ENCODE assay signal across 8 cellular contexts in genomic region chr12:14618990-14619389, GRCh38. TPM values are rescaled to one million over a fixed set of nuclear protein-coding genes. Genes with fewer than 3 reads are reported as not detected.
DNase-seq lines count a peak whose midpoint lies in the region; ATAC-seq and TF ChIP-seq lines count a peak whose summit lies in the region.

No MANE protein-coding gene starts in this region.

- DNase-seq in D341Med (ENCODE audit: low spot score) (peak; percentile 41), KBM-7 (peak; percentile 39), brain microvascular endothelial cell (peak; percentile 22), mucosa of descending colon (peak in 1 of 3 donors; percentile 43), islet precursor cell (no peak)

- H3K4me3 ChIP-seq in brain microvascular endothelial cell (ENCODE audit: low read depth, low read length) (no peak overlapping the region), mucosa of descending colon (no peak overlapping the region)

- no peaks in the 10 kb centered on the region for H3K27me3 ChIP-seq in brain microvascular endothelial cell (replicated peaks)

- no peaks in the 10 kb centered on the region for H3K9me3 ChIP-seq in mucosa of descending colon

- H3K36me3 ChIP-seq in brain microvascular endothelial cell (replicated peaks), result no peaks in the 10 kb centered on the region
- no peaks in the 10 kb centered on the region for H3K36me3 ChIP-seq in mucosa of descending colon (ENCODE audit: low read depth)

- intact Hi-C loops in mucosa of descending colon (cut with DNase I, micrococcal nuclease), result loop anchor here (10.0 kb wide), 2 partner anchors 104 to 384 kb away; no protein-coding TSS in a partner anchor

- in situ Hi-C loops in KBM-7 (cut with MboI; ENCODE audit: low pct_unique_long_range_greater_than_20kb, low sequenced_read_pairs) (no loop called here), brain microvascular endothelial cell (cut with HindIII; ENCODE audit: low pct_ligation_motif_present, low sequenced_read_pairs) (no loop called here)

- ATAC-seq in mucosa of descending colon, result peak; percentile 18
- ATAC-seq in GM21447 (IDR thresholded peaks at IDR 0.05; ENCODE audit: unreplicated experiment), result no peak
- no peak for ATAC-seq in HG03095 (IDR thresholded peaks at IDR 0.05; ENCODE audit: unreplicated experiment)
- no peak for ATAC-seq in GM18868 (IDR thresholded peaks at IDR 0.05; ENCODE audit: unreplicated experiment)

- peak; percentile 55 for TF ChIP-seq CTCF in brain microvascular endothelial cell (IDR thresholded peaks at IDR 0.05; ENCODE audit: low read depth, low read length, missing control alignments)
- no peak for TF ChIP-seq CTCF in mucosa of descending colon (IDR thresholded peaks at IDR 0.05)

- H3K4me1 ChIP-seq in mucosa of descending colon (ENCODE audit: low read depth), result peaks cover 10% of the 10 kb centered on the region

- no peak overlapping the region for H3K27ac ChIP-seq in brain microvascular endothelial cell

RNA-seq across cellular contexts. Expression of gene PLBD1, which starts 51.3 kb away (rescaled TPM):
- total RNA-seq in mucosa of descending colon, result 10 to 100 TPM; 22.6 to 82.4 (median 63.7) TPM
